27 cellular contexts compared by ENCODE assay signal in genomic region chr12:121456551-121456950, GRCh38. TPM values are rescaled to one million over a fixed set of nuclear protein-coding genes. Genes with fewer than 3 reads are reported as not detected.
A peak's percentile ranks its signal among the peaks of the same experiment; 100 is the strongest.
DNase-seq lines count a peak whose midpoint lies in the region; ATAC-seq, FAIRE-seq and TF ChIP-seq lines count a peak whose summit lies in the region.
"Had no signal": no experiment of that assay in that cellular context is flagged by ENCODE, and none has a peak within 500 bp of the region (broad histone marks: within the 10 kb centered on the region; RNA-seq: fewer than 3 reads in every experiment).

No MANE protein-coding gene starts in this region.

- H3K4me2 ChIP-seq in BLaER1 treated with 17β-estradiol and CSF1 and Interleukin-3, amounts not matched to agents 10 nM and 100 nM = peak overlapping the region; percentile 84 to 98 (median 93)
- H3K4me2 ChIP-seq in H1 (ENCODE audit: insufficient read depth in 1 of 2, low read depth in 2 of 2, low read length in 2 of 2) (no peak overlapping the region), osteoblast (ENCODE audit: insufficient read depth, low read length) (no peak overlapping the region)

- H2AFZ ChIP-seq in H1 (ENCODE audit: low read length) = no peak overlapping the region
- no peak overlapping the region for H2AFZ ChIP-seq in osteoblast (ENCODE audit: low read length)

- DNase-seq in H7 = peak; percentile 25
- no peak for DNase-seq in H1 (ENCODE audit: low read depth in 1 of 2, low spot score in 2 of 2)
- DNase-seq in osteoblast (ENCODE audit: insufficient read length, low spot score, missing footprints) = peak; percentile 35
- DNase-seq in GM03348 (ENCODE audit: low spot score) = no peak
- DNase-seq in ecto neural progenitor cell (ENCODE audit: low spot score) = no peak
- DNase-seq: activated CD4-positive, alpha-beta T cell treated with anti-CD3 and anti-CD28 coated beads, Interleukin-2, amount 10 ng/mL, durations not matched to agents 7 days and 5 days; activated T-cell treated with anti-CD3 and anti-CD28 coated beads, Interleukin-2, amount 50 U/mL, for 48 hours; AML-193; CD8-positive, alpha-beta memory T cell; DMS153; effector memory CD8-positive, alpha-beta T cell; HFFc6; immature natural killer cell; midbrain; naive B cell; NCI-H446; NCI-H82; nucleus accumbens; sigmoid colon; SW 1271; T1000 had no signal

- no peak overlapping the region for H4K8ac ChIP-seq in H1 (ENCODE audit: extremely low read depth, insufficient read depth, low read length)

- TF ChIP-seq RAD21 in H1 (IDR thresholded peaks at IDR 0.05 in 1 of 2, conservative IDR thresholded peaks at IDR 0.05 in 1 of 2; ENCODE audit: low read depth in 2 of 2, low read length in 2 of 2) = no peak

- no peak overlapping the region for H4K91ac ChIP-seq in H1 (replicated peaks; ENCODE audit: insufficient read length, low read length)

- peaks cover 76 to 95% (median 83%) of the 10 kb centered on the region in 10 experiments for H3K4me1 ChIP-seq in BLaER1 treated with 17β-estradiol and CSF1 and Interleukin-3, amounts not matched to agents 10 nM and 100 nM
- H3K4me1 ChIP-seq in H1 (replicated peaks in 1 of 4; ENCODE audit: control insufficient read depth in 3 of 4, insufficient read depth in 4 of 4, low read length in 3 of 4) (peaks cover 0 to 5% (median 2%) of the 10 kb centered on the region in 4 experiments; a peak in 1 of 7 replicates), osteoblast (ENCODE audit: insufficient read depth, low read length) (no peaks in the 10 kb centered on the region)
- H3K4me1 ChIP-seq: ascending aorta had no signal

- ATAC-seq in HG02588 (IDR thresholded peaks at IDR 0.05; ENCODE audit: unreplicated experiment) = no peak
- ATAC-seq: effector memory CD8-positive, alpha-beta T cell; left lobe of liver; stimulated activated effector memory CD8-positive, alpha-beta T cell treated with anti-CD3 and anti-CD28 coated beads, Interleukin-12 subunit alpha, Interleukin-12 subunit beta, amount 100 ng/mL, for 72 hours had no signal

- no peak overlapping the region for H2BK20ac ChIP-seq in H1 (ENCODE audit: low read length)

- POLR2A ChIA-PET in H1 (lab: Charles Lee; ENCODE audit: partially characterized antibody) = interaction anchor here (0.6 to 2.2 kb wide), 5 partner anchors 10 to 757 kb away, joined by 3 to 8 read pairs (median 5); no protein-coding TSS in a partner anchor

- H3K14ac ChIP-seq in H1 (ENCODE audit: insufficient read length) = no peak overlapping the region

- no peak overlapping the region for H3K4ac ChIP-seq in H1 (replicated peaks; ENCODE audit: insufficient read length, low read depth, low read length)

- no peak overlapping the region for H4K5ac ChIP-seq in H1 (ENCODE audit: insufficient read length, low read depth, low read length)

- FAIRE-seq in H1 (lab: Jason Lieb, UNC) = no peak

- H3K23me2 ChIP-seq in H1 (ENCODE audit: low read depth, low read length) = no peaks in the 10 kb centered on the region

- peak overlapping the region; percentile 71 for H2BK5ac ChIP-seq in H1 (ENCODE audit: low read depth, low read length)

- CTCF ChIA-PET in H1 (lab: Charles Lee; ENCODE audit: partially characterized antibody) = interaction anchor here (0.6 to 15.5 kb wide), 4 partner anchors 12 to 278 kb away, joined by 3 to 129 read pairs (median 4); no protein-coding TSS in a partner anchor

- no peak overlapping the region for H2BK12ac ChIP-seq in H1 (ENCODE audit: low read depth, low read length)

- peak overlapping the region in 5 of 11 experiments; percentile 13 to 40 (median 14); a peak in 8 of 22 replicates for H3K27ac ChIP-seq in BLaER1 treated with 17β-estradiol and CSF1 and Interleukin-3, amounts not matched to agents 10 nM and 100 nM
- no peak overlapping the region for H3K27ac ChIP-seq in H1 (ENCODE audit: low read depth, low read length)
- no peak overlapping the region for H3K27ac ChIP-seq in osteoblast (ENCODE audit: low read depth, low read length)
- H3K27ac ChIP-seq: ascending aorta, coronary artery, sigmoid colon had no signal

- TF ChIP-seq POLR2A in H1 (IDR thresholded peaks at IDR 0.05; ENCODE audit: control extremely low read depth in 1 of 2, low read depth in 2 of 2, low read length in 2 of 2) = no peak

- peaks cover 9 to 94% (median 57%) of the 10 kb centered on the region in 11 experiments; a peak in 20 of 22 replicates for H3K36me3 ChIP-seq in BLaER1 treated with 17β-estradiol and CSF1 and Interleukin-3, amounts not matched to agents 10 nM and 100 nM
- H3K36me3 ChIP-seq in H7 (replicated peaks; ENCODE audit: control insufficient read depth, insufficient read depth, low read length) (peaks cover 2% of the 10 kb centered on the region; the same call in 1 of the 2 replicates), H1 (ENCODE audit: control insufficient read depth in 2 of 4, insufficient read depth in 4 of 4, low read length in 3 of 4) (peaks cover 0 to 10% (median 5%) of the 10 kb centered on the region in 4 experiments; a peak in 2 of 8 replicates), osteoblast (ENCODE audit: insufficient read depth, low read length) (no peaks in the 10 kb centered on the region)
- H3K36me3 ChIP-seq: ascending aorta, sigmoid colon had no signal

- H2BK120ac ChIP-seq in H1 (replicated peaks; ENCODE audit: low read depth, low read length) = no peak overlapping the region

- no peak overlapping the region for H3K23ac ChIP-seq in H1 (ENCODE audit: insufficient read length)

- H3K18ac ChIP-seq in H1 (ENCODE audit: extremely low read depth, low read length) = no peak overlapping the region

- H2AK5ac ChIP-seq in H1 (ENCODE audit: low read depth, low read length) = no peak overlapping the region

- H4K20me1 ChIP-seq in BLaER1 treated with 17β-estradiol and CSF1 and Interleukin-3, amounts not matched to agents 10 nM and 100 nM = peaks cover 85 to 100% (median 98%) of the 10 kb centered on the region in 11 experiments
- H4K20me1 ChIP-seq in H1 (replicated peaks in 1 of 2; ENCODE audit: control insufficient read depth in 1 of 2, insufficient read depth in 2 of 2, low read length in 2 of 2) (peaks cover 15 to 21% of the 10 kb centered on the region in 2 experiments), osteoblast (ENCODE audit: insufficient read depth, low read length) (peaks cover 24% of the 10 kb centered on the region)

- 0 out of 22 replicates have a peak overlapping the region, but pooled peaks of 6 of the 11 experiments have one; percentile 1 to 18 (median 4) for H3K9ac ChIP-seq in BLaER1 treated with 17β-estradiol and CSF1 and Interleukin-3, amounts not matched to agents 10 nM and 100 nM
- peak overlapping the region in 1 of 4 experiments; percentile 11; a peak in 1 of 7 replicates for H3K9ac ChIP-seq in H1 (replicated peaks in 1 of 4; ENCODE audit: extremely low read depth in 1 of 4, low read depth in 3 of 4, low read length in 3 of 4)

- peaks cover 34% of the 10 kb centered on the region for H3K79me1 ChIP-seq in H1 (ENCODE audit: low read depth, low read length)

- H3K79me2 ChIP-seq in H1 (ENCODE audit: control insufficient read depth in 1 of 2, insufficient read depth in 2 of 2, low read length in 2 of 2) = peaks cover 0 to 79% of the 10 kb centered on the region in 2 experiments; a peak in 2 of 4 replicates
- peaks cover 78% of the 10 kb centered on the region for H3K79me2 ChIP-seq in osteoblast (ENCODE audit: insufficient read depth, low read length)

- H3K27me3 ChIP-seq in BLaER1 treated with 17β-estradiol and CSF1 and Interleukin-3, amounts not matched to agents 10 nM and 100 nM = no peaks in the 10 kb centered on the region
- H3K27me3 ChIP-seq in H7 (ENCODE audit: control insufficient read depth, insufficient read depth, low read length) (no peaks in the 10 kb centered on the region), H1 (replicated peaks in 1 of 4; ENCODE audit: control insufficient read depth in 3 of 4, extremely low read depth in 1 of 4, insufficient read depth in 3 of 4, low read length in 3 of 4) (no peaks in the 10 kb centered on the region), osteoblast (ENCODE audit: insufficient read depth, low read length) (no peaks in the 10 kb centered on the region)
- H3K27me3 ChIP-seq: ascending aorta, sigmoid colon had no signal

- no peak overlapping the region for H2BK15ac ChIP-seq in H1 (ENCODE audit: low read length)

- 88% methylated on average over 8 of the region's 8 CpGs; no CpG with 5 or more reads in 1 of the 2 experiments for WGBS in H1 (ENCODE audit: extremely low coverage in 1 of 2, insufficient coverage in 1 of 2, insufficient read length in 1 of 2, insufficient replicate concordance in 2 of 2, low coverage in 1 of 2, low lambda C conversion rate in 2 of 2, missing lambda C conversion rate in 1 of 2), 2 experiments

- H3K4me3 ChIP-seq in BLaER1 treated with 17β-estradiol and CSF1 and Interleukin-3, amounts not matched to agents 10 nM and 100 nM = no peak overlapping the region
- H3K4me3 ChIP-seq in H7 (ENCODE audit: insufficient read depth, low read depth, low read length) (no peak overlapping the region), H1 (ENCODE audit: extremely low read depth in 1 of 4, insufficient read depth in 2 of 4, low read depth in 3 of 4, low read length in 4 of 4) (no peak overlapping the region), osteoblast (ENCODE audit: insufficient read depth, low read length) (no peak overlapping the region)
- H3K4me3 ChIP-seq: ascending aorta, coronary artery, sigmoid colon had no signal

- H3K9me3 ChIP-seq in BLaER1 treated with 17β-estradiol and CSF1 and Interleukin-3, amounts not matched to agents 10 nM and 100 nM (replicated peaks in 1 of 11) = peaks cover 0 to 17% (median 5%) of the 10 kb centered on the region in 11 experiments; a peak in 10 of 22 replicates
- H3K9me3 ChIP-seq in H1 (ENCODE audit: insufficient read depth in 2 of 2, low read depth in 1 of 2, low read length in 1 of 2) (no peaks in the 10 kb centered on the region; a peak in 1 of 4 replicates), osteoblast (ENCODE audit: low read depth, low read length) (no peaks in the 10 kb centered on the region)
- H3K9me3 ChIP-seq: ascending aorta, sigmoid colon had no signal

- TF ChIP-seq EP300 in H1 (IDR thresholded peaks at IDR 0.05; ENCODE audit: borderline replicate concordance in 1 of 2, low read depth in 2 of 2, low read length in 2 of 2) = no peak

- TF ChIP-seq CTCF in H1 (IDR thresholded peaks at IDR 0.05; ENCODE audit: control extremely low read depth in 1 of 3, insufficient read depth in 1 of 3, low read depth in 1 of 3, low read length in 3 of 3) (no peak), osteoblast (IDR thresholded peaks at IDR 0.05; ENCODE audit: extremely low read depth, low read depth, low read length) (no peak)

- H3K56ac ChIP-seq in H1 (replicated peaks; ENCODE audit: insufficient read length, low read depth, low read length) = no peak overlapping the region

RNA-seq across cellular contexts. Expression of gene RNF34, which starts 56.6 kb away (rescaled TPM):
- total RNA-seq in H7 (2014; rRNA removed; shearing (Covaris generic)) = 77.2 and 82.4 TPM in 2 replicates
- 56.2 and 57.6 TPM in 2 replicates for total RNA-seq in H1 (2021; fragmentation: NEBNext Ultra II Directional; extraction: Animal tissue kit (Norgen Biotek cat#: 25700))
- polyA plus RNA-seq in H1 (2011; rRNA removed) = 37.9 and 38.4 TPM in 2 replicates
- 45.0 TPM for polyA plus RNA-seq in H1 (2011; cell fraction: cytosol; rRNA removed)
- polyA plus RNA-seq in H1 (2011; cell fraction: nucleus; rRNA removed) = 140 TPM
- polyA plus RNA-seq in H1 (2012, experiment 1 of 2) = 59.1 to 83.2 TPM (median 80.3 TPM) in 4 replicates
- 14.1 TPM for polyA plus RNA-seq in H1 (2012, experiment 2 of 2)
- polyA plus RNA-seq in H1 (2013, experiment 1 of 2) = 43.6 TPM
- 40.8 TPM for polyA plus RNA-seq in H1 (2013, experiment 2 of 2)
- polyA minus RNA-seq in H1 (2011; rRNA and poly(A)+ RNA removed) = 98.9 and 141 TPM in 2 replicates
- 33.6 TPM for polyA minus RNA-seq in H1 (2011; cell fraction: cytosol; rRNA and poly(A)+ RNA removed)
- 67.6 TPM for polyA minus RNA-seq in H1 (2011; cell fraction: nucleus; rRNA and poly(A)+ RNA removed)
- 41.6 and 46.6 TPM in 2 replicates for total RNA-seq in osteoblast

Comparison
In these comparisons a context has a peak if more than half of its experiments do, and no peak if none do; other contexts are left out.
1. H3K4me2 ChIP-seq: peak in BLaER1 treated with 17β-estradiol and CSF1 and Interleukin-3, amounts not matched to agents 10 nM and 100 nM (11 of 11); none in H1 (0 of 2) and osteoblast (single experiment).
2. DNase-seq: peak in H7 (single experiment) and osteoblast (single experiment); none in H1 (0 of 2), GM03348 (single experiment) and ecto neural progenitor cell (single experiment).